Comparison of ENCODE assay signal across 14 cellular contexts in genomic region chr1:227273557-227273956, GRCh38. TPM values are rescaled to one million over a fixed set of nuclear protein-coding genes. Genes with fewer than 3 reads are reported as not detected.
DNase-seq lines count a peak whose midpoint lies in the region; ATAC-seq, FAIRE-seq and TF ChIP-seq lines count a peak whose summit lies in the region.
"Had no signal": no experiment of that assay in that cellular context is flagged by ENCODE, and none has a peak within 500 bp of the region (broad histone marks: within the 10 kb centered on the region; RNA-seq: fewer than 3 reads in every experiment).

No MANE protein-coding gene starts in this region.

- 0 out of 2 replicates have a peak, but pooled peaks cover 4% of the 10 kb centered on the region for H3K4me1 ChIP-seq in PC-3 (ENCODE audit: insufficient read depth, low read length)
- H3K4me1 ChIP-seq in endothelial cell of umbilical vein (ENCODE audit: control insufficient read depth, extremely low read depth, insufficient read depth, low read length), result peaks cover 5% of the 10 kb centered on the region
- H3K4me1 ChIP-seq in mucosa of descending colon (ENCODE audit: low read depth), result no peaks in the 10 kb centered on the region

- H3F3A ChIP-seq in PC-3 (ENCODE audit: low read length, unreplicated experiment), result no peaks in the 10 kb centered on the region

- BruUV-seq in PC-3 (replicated peaks; lab: Mats Ljungman, UMichigan) (no TSS peak), endothelial cell of umbilical vein (replicated peaks; lab: Mats Ljungman, UMichigan) (no TSS peak)

- no peaks in the 10 kb centered on the region for H3K9me2 ChIP-seq in PC-3 (replicated peaks; ENCODE audit: low read length)

- no peak overlapping the region for H3K4me2 ChIP-seq in PC-3 (ENCODE audit: low read length)
- H3K4me2 ChIP-seq in endothelial cell of umbilical vein (ENCODE audit: insufficient read depth, low read length), result no peak overlapping the region

- H2AFZ ChIP-seq in PC-3 (ENCODE audit: low read length) (no peak overlapping the region), endothelial cell of umbilical vein (ENCODE audit: low read depth, low read length) (no peak overlapping the region)

- POLR2A ChIA-PET in PC-3 (lab: Charles Lee; ENCODE audit: unreplicated experiment) (no interaction called here), endothelial cell of umbilical vein (lab: Charles Lee) (no interaction called here)

- H3K27ac ChIP-seq in PC-3 (ENCODE audit: low read length) (no peak overlapping the region), endothelial cell of umbilical vein (ENCODE audit: insufficient read depth, low read depth, low read length) (no peak overlapping the region)
- H3K27ac ChIP-seq: adrenal gland, epithelial cell of prostate, thyroid gland had no signal

- DNase-seq in HFF-Myc (ENCODE audit: extremely low read depth, low read depth), result peak; percentile 5
- peak; percentile 84 for DNase-seq in PC-3
- peak; percentile 39 for DNase-seq in endothelial cell of umbilical vein (ENCODE audit: low read depth, low spot score)
- peak in 1 of 3 donors; percentile 67 for DNase-seq in mucosa of descending colon
- DNase-seq in stimulated activated naive CD4-positive, alpha-beta T cell (lab: John Stamatoyannopoulos, UW), result no peak
- DNase-seq in HCEC 1CT, result no peak
- DNase-seq: adrenal gland, NCI-H510A, T-cell, thyroid gland had no signal

- H3K27me3 ChIP-seq in PC-3 (ENCODE audit: low read length) (no peaks in the 10 kb centered on the region), endothelial cell of umbilical vein (ENCODE audit: control insufficient read depth in 2 of 2, insufficient read depth in 2 of 2, low read length in 2 of 2) (no peaks in the 10 kb centered on the region)
- H3K27me3 ChIP-seq: adrenal gland, thyroid gland had no signal

- CTCF ChIA-PET in PC-3 (lab: Charles Lee), result no interaction called here
- CTCF ChIA-PET in endothelial cell of umbilical vein (lab: Charles Lee), result interaction anchor here (0.9 kb wide), 1 partner anchor 25 kb away, joined by 3 read pairs; no protein-coding TSS in a partner anchor

- H3K36me3 ChIP-seq in PC-3 (ENCODE audit: low read depth, low read length) (no peaks in the 10 kb centered on the region), endothelial cell of umbilical vein (ENCODE audit: control insufficient read depth in 2 of 2, extremely low read depth in 1 of 2, insufficient read depth in 2 of 2, low read length in 2 of 2) (no peaks in the 10 kb centered on the region), mucosa of descending colon (ENCODE audit: low read depth) (no peaks in the 10 kb centered on the region)
- H3K36me3 ChIP-seq: adrenal gland, thyroid gland had no signal

- H3K9me3 ChIP-seq in PC-3 (ENCODE audit: low read length) (no peaks in the 10 kb centered on the region), endothelial cell of umbilical vein (replicated peaks; ENCODE audit: control insufficient read depth, insufficient read depth, low read length) (no peaks in the 10 kb centered on the region), mucosa of descending colon (peaks cover 2% of the 10 kb centered on the region)
- H3K9me3 ChIP-seq: adrenal gland, thyroid gland had no signal

- no peak for FAIRE-seq in endothelial cell of umbilical vein (lab: Jason Lieb, UNC)
- FAIRE-seq: D721Med had no signal

- TF ChIP-seq POLR2A in endothelial cell of umbilical vein (IDR thresholded peaks at IDR 0.05; ENCODE audit: low read depth, low read length), result no peak

- H3K79me2 ChIP-seq in PC-3 (ENCODE audit: low read length), result peaks cover 36% of the 10 kb centered on the region
- H3K79me2 ChIP-seq in endothelial cell of umbilical vein (ENCODE audit: control insufficient read depth, insufficient read depth, low read length), result peaks cover 69% of the 10 kb centered on the region

- H3K9me1 ChIP-seq in endothelial cell of umbilical vein (replicated peaks; ENCODE audit: control insufficient read depth, extremely low read depth, insufficient read depth, low read length), result no peaks in the 10 kb centered on the region

- ATAC-seq in PC-3, result peak; percentile 49; the same call in 1 of the 2 replicates
- ATAC-seq in mucosa of descending colon, result peak; percentile 43
- ATAC-seq in HG03097 (IDR thresholded peaks at IDR 0.05; ENCODE audit: low FRiP score, unreplicated experiment), result no peak
- ATAC-seq in HG03520 (IDR thresholded peaks at IDR 0.05; ENCODE audit: unreplicated experiment), result no peak
- ATAC-seq: T-cell had no signal

- H4K20me1 ChIP-seq in PC-3 (ENCODE audit: low read length) (peaks cover 18% of the 10 kb centered on the region; the same call in 1 of the 2 replicates), endothelial cell of umbilical vein (replicated peaks; ENCODE audit: control insufficient read depth, extremely low read depth, insufficient read depth, low read length) (peaks cover 14% of the 10 kb centered on the region)

- dilution Hi-C loops in endothelial cell of umbilical vein (cut with MboI; ENCODE audit: extremely low pct_ligation_motif_present, low sequenced_read_pairs), result no loop called here

- no peak overlapping the region for H3K9ac ChIP-seq in PC-3 (ENCODE audit: low read length)
- H3K9ac ChIP-seq in endothelial cell of umbilical vein (replicated peaks; ENCODE audit: extremely low read depth, insufficient read depth, low read length), result no peak overlapping the region

- H3K4me3 ChIP-seq in HFF-Myc (replicated peaks; ENCODE audit: low read depth, low read length) (no peak overlapping the region), PC-3 (ENCODE audit: low read length) (no peak overlapping the region), endothelial cell of umbilical vein (replicated peaks in 1 of 3; ENCODE audit: insufficient read depth in 1 of 3, low read depth in 1 of 3, low read length in 3 of 3) (no peak overlapping the region), mucosa of descending colon (no peak overlapping the region)
- H3K4me3 ChIP-seq: adrenal gland, thyroid gland had no signal

- intact Hi-C loops in PC-3 (cut with micrococcal nuclease), result no loop called here
- intact Hi-C loops in endothelial cell of umbilical vein (cut with micrococcal nuclease), result no loop called here
- intact Hi-C loops in mucosa of descending colon (cut with DNase I, micrococcal nuclease), result no loop called here

- TF ChIP-seq CTCF in HFF-Myc (IDR thresholded peaks at IDR 0.05; ENCODE audit: low read depth, low read length, missing control alignments) (no peak), PC-3 (conservative IDR thresholded peaks at IDR 0.05; ENCODE audit: low read depth, low read length) (no peak), endothelial cell of umbilical vein (IDR thresholded peaks at IDR 0.05; ENCODE audit: extremely low read depth in 1 of 2, insufficient read depth in 1 of 2, low read depth in 1 of 2, low read length in 2 of 2) (no peak), mucosa of descending colon (IDR thresholded peaks at IDR 0.05) (no peak)

TF ChIP-seq in endothelial cell of umbilical vein, 7 proteins besides CTCF, POLR2A, EP300 and RAD21:
- no peak for TF ChIP-seq EZH2 (IDR thresholded peaks at IDR 0.05; ENCODE audit: borderline replicate concordance, low read depth, low read length, severe bottlenecking)
- no peak for TF ChIP-seq FOS (IDR thresholded peaks at IDR 0.05; ENCODE audit: borderline replicate concordance, insufficient read depth, low read length)
- TF ChIP-seq GATA2 (IDR thresholded peaks at IDR 0.05; ENCODE audit: insufficient read depth, insufficient read length, low read depth, low read length), result no peak
- TF ChIP-seq POLR2AphosphoS5 (IDR thresholded peaks at IDR 0.05; ENCODE audit: insufficient read depth, low read depth, low read length), result no peak
- no peak for TF ChIP-seq JUN (IDR thresholded peaks at IDR 0.05; ENCODE audit: borderline replicate concordance, insufficient read depth, insufficient read length, low read depth)
- TF ChIP-seq MAX (IDR thresholded peaks at IDR 0.05; ENCODE audit: insufficient read depth, insufficient read length), result no peak
- TF ChIP-seq MYC (IDR thresholded peaks at IDR 0.05; ENCODE audit: low read depth, low read length), result no peak

RNA-seq across cellular contexts. Expression of gene CDC42BPA, which starts 44.7 kb away (rescaled TPM):
- total RNA-seq in PC-3 (2014; rRNA removed) (32.0 and 42.1 TPM in 2 replicates), endothelial cell of umbilical vein (88.1 and 92.6 TPM in 2 replicates), mucosa of descending colon (10 to 100 TPM; 32.6 to 70.7 (median 50.2) TPM)
- 23.6 and 26.1 TPM in 2 replicates for polyA plus RNA-seq in endothelial cell of umbilical vein
- 23.8 and 26.7 TPM in 2 replicates for polyA plus RNA-seq in endothelial cell of umbilical vein (2011; cell fraction: cytosol; rRNA removed)
- polyA plus RNA-seq in endothelial cell of umbilical vein (2011; cell fraction: nucleus; rRNA removed), result 64.0 and 65.6 TPM in 2 replicates
- polyA plus RNA-seq in endothelial cell of umbilical vein (2012), result 33.5 and 44.2 TPM in 2 replicates
- 106 and 109 TPM in 2 replicates for polyA minus RNA-seq in endothelial cell of umbilical vein
- polyA minus RNA-seq in endothelial cell of umbilical vein (2011; cell fraction: cytosol; rRNA and poly(A)+ RNA removed), result 14.7 TPM
- polyA minus RNA-seq in endothelial cell of umbilical vein (2011; cell fraction: nucleus; rRNA and poly(A)+ RNA removed), result 258 and 326 TPM in 2 replicates

Comparison
In these comparisons a context has a peak if more than half of its experiments do, and no peak if none do; other contexts are left out.
1. DNase-seq: peak in HFF-Myc (single experiment), PC-3 (single experiment) and endothelial cell of umbilical vein (single experiment); none in stimulated activated naive CD4-positive, alpha-beta T cell (0 of 6) and HCEC 1CT (single experiment).
2. ATAC-seq: peak in PC-3 (single experiment) and mucosa of descending colon (single experiment); none in HG03097 (single experiment) and HG03520 (single experiment).